10 cellular contexts compared by ENCODE assay signal in the genomic region with DNA sequence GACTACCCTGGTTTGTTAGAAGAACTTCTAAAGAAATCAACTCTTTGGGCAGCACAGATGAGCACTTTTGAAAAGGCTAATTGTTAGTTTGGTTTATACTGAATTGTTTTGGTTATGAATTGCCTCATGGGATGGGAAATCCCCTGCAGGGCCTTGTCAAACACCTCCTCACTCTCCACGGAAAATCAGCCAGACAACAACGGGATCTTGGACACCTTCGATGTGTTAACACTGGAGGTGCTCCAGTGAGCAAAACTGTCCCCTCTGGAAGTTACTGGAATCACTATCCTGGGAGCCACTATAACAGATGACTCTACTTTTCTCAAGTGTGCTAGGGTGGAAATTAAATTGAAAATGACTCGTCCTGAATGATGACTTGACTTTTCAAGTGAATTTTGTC. TPM values are rescaled to one million over a fixed set of nuclear protein-coding genes. Genes with fewer than 3 reads are reported as not detected.
DNase-seq lines count a peak whose midpoint lies in the region; ATAC-seq and TF ChIP-seq lines count a peak whose summit lies in the region.
"Had no signal": no experiment of that assay in that cellular context is flagged by ENCODE, and none has a peak within 500 bp of the region (broad histone marks: within the 10 kb centered on the region; RNA-seq: fewer than 3 reads in every experiment).

No MANE protein-coding gene starts in this region.

- ATAC-seq in GM19025 (IDR thresholded peaks at IDR 0.05; ENCODE audit: low read depth, unreplicated experiment) (peak; percentile 47), SK-N-SH treated with all-trans-retinoic acid at 6 μM for 48 hours (peak; percentile 39), left cardiac atrium (peak; percentile 94 to 96), HG02973 (IDR thresholded peaks at IDR 0.05; ENCODE audit: unreplicated experiment) (no peak), HG03280 (IDR thresholded peaks at IDR 0.05; ENCODE audit: unreplicated experiment) (no peak), HG03097 (IDR thresholded peaks at IDR 0.05; ENCODE audit: low FRiP score, unreplicated experiment) (no peak)

- in situ Hi-C loops in ACHN (cut with HindIII; ENCODE audit: low pct_ligation_motif_present, low pct_unique_long_range_greater_than_20kb, low sequenced_read_pairs), result no loop called here

- DNase-seq in ACHN, result peak; percentile 38
- DNase-seq in left cardiac atrium, result no peak
- no peak for DNase-seq in iPS-NIHi7 (ENCODE audit: extremely low spot score)
- DNase-seq: activated gamma-delta T cell treated with Interleukin-2 at 50 U/mL for 16 hours, Karpas-422 had no signal

- intact Hi-C loops in left cardiac atrium (cut with DNase I), result no loop called here

TF ChIP-seq in SK-N-SH treated with all-trans-retinoic acid at 6 μM for 48 hours, 23 proteins besides CTCF, POLR2A, EP300 and RAD21:
- TF ChIP-seq, protein P1, sequence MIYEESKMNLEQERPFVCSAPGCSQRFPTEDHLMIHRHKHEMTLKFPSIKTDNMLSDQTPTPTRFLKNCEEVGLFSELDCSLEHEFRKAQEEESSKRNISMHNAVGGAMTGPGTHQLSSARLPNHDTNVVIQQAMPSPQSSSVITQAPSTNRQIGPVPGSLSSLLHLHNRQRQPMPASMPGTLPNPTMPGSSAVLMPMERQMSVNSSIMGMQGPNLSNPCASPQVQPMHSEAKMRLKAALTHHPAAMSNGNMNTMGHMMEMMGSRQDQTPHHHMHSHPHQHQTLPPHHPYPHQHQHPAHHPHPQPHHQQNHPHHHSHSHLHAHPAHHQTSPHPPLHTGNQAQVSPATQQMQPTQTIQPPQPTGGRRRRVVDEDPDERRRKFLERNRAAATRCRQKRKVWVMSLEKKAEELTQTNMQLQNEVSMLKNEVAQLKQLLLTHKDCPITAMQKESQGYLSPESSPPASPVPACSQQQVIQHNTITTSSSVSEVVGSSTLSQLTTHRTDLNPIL (CRISPR knock-in tag; IDR thresholded peaks at IDR 0.05; ENCODE audit: low read depth), result no peak
- no peak for TF ChIP-seq SNAI2 (CRISPR knock-in tag; IDR thresholded peaks at IDR 0.05)
- no peak for TF ChIP-seq ZFP30 (CRISPR knock-in tag; IDR thresholded peaks at IDR 0.05)
- TF ChIP-seq, protein P2, sequence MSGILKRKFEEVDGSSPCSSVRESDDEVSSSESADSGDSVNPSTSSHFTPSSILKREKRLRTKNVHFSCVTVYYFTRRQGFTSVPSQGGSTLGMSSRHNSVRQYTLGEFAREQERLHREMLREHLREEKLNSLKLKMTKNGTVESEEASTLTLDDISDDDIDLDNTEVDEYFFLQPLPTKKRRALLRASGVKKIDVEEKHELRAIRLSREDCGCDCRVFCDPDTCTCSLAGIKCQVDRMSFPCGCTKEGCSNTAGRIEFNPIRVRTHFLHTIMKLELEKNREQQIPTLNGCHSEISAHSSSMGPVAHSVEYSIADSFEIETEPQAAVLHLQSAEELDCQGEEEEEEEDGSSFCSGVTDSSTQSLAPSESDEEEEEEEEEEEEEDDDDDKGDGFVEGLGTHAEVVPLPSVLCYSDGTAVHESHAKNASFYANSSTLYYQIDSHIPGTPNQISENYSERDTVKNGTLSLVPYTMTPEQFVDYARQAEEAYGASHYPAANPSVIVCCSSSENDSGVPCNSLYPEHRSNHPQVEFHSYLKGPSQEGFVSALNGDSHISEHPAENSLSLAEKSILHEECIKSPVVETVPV (CRISPR knock-in tag; IDR thresholded peaks at IDR 0.05), result no peak
- TF ChIP-seq ARNTL (CRISPR knock-in tag; IDR thresholded peaks at IDR 0.05; ENCODE audit: borderline replicate concordance, low read depth), result no peak
- TF ChIP-seq ZC3H10 (CRISPR knock-in tag; IDR thresholded peaks at IDR 0.05), result no peak; the same call in 1 of the 2 replicates
- no peak for TF ChIP-seq PPARA (CRISPR knock-in tag; IDR thresholded peaks at IDR 0.05; ENCODE audit: borderline replicate concordance)
- TF ChIP-seq ZNF70 (CRISPR knock-in tag; IDR thresholded peaks at IDR 0.05), result no peak
- TF ChIP-seq GLIS3 (CRISPR knock-in tag; IDR thresholded peaks at IDR 0.05), result no peak
- TF ChIP-seq, protein P3, sequence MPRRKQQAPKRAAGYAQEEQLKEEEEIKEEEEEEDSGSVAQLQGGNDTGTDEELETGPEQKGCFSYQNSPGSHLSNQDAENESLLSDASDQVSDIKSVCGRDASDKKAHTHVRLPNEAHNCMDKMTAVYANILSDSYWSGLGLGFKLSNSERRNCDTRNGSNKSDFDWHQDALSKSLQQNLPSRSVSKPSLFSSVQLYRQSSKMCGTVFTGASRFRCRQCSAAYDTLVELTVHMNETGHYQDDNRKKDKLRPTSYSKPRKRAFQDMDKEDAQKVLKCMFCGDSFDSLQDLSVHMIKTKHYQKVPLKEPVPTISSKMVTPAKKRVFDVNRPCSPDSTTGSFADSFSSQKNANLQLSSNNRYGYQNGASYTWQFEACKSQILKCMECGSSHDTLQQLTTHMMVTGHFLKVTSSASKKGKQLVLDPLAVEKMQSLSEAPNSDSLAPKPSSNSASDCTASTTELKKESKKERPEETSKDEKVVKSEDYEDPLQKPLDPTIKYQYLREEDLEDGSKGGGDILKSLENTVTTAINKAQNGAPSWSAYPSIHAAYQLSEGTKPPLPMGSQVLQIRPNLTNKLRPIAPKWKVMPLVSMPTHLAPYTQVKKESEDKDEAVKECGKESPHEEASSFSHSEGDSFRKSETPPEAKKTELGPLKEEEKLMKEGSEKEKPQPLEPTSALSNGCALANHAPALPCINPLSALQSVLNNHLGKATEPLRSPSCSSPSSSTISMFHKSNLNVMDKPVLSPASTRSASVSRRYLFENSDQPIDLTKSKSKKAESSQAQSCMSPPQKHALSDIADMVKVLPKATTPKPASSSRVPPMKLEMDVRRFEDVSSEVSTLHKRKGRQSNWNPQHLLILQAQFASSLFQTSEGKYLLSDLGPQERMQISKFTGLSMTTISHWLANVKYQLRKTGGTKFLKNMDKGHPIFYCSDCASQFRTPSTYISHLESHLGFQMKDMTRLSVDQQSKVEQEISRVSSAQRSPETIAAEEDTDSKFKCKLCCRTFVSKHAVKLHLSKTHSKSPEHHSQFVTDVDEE (CRISPR knock-in tag; IDR thresholded peaks at IDR 0.05), result no peak
- TF ChIP-seq ZNF8 (CRISPR knock-in tag; IDR thresholded peaks at IDR 0.05), result no peak
- no peak for TF ChIP-seq ZNF565 (CRISPR knock-in tag; conservative IDR thresholded peaks at IDR 0.05; ENCODE audit: low read depth)
- no peak for TF ChIP-seq TCF4 (CRISPR knock-in tag; IDR thresholded peaks at IDR 0.05; ENCODE audit: borderline replicate concordance)
- no peak for TF ChIP-seq RARB (CRISPR knock-in tag; IDR thresholded peaks at IDR 0.05)
- no peak for TF ChIP-seq ISL1 (CRISPR knock-in tag; IDR thresholded peaks at IDR 0.05)
- TF ChIP-seq ZFP3 (CRISPR knock-in tag; IDR thresholded peaks at IDR 0.05), result no peak
- TF ChIP-seq, protein P4, sequence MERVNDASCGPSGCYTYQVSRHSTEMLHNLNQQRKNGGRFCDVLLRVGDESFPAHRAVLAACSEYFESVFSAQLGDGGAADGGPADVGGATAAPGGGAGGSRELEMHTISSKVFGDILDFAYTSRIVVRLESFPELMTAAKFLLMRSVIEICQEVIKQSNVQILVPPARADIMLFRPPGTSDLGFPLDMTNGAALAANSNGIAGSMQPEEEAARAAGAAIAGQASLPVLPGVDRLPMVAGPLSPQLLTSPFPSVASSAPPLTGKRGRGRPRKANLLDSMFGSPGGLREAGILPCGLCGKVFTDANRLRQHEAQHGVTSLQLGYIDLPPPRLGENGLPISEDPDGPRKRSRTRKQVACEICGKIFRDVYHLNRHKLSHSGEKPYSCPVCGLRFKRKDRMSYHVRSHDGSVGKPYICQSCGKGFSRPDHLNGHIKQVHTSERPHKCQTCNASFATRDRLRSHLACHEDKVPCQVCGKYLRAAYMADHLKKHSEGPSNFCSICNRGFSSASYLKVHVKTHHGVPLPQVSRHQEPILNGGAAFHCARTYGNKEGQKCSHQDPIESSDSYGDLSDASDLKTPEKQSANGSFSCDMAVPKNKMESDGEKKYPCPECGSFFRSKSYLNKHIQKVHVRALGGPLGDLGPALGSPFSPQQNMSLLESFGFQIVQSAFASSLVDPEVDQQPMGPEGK (CRISPR knock-in tag; IDR thresholded peaks at IDR 0.05; ENCODE audit: borderline replicate concordance), result no peak
- TF ChIP-seq, protein P5, sequence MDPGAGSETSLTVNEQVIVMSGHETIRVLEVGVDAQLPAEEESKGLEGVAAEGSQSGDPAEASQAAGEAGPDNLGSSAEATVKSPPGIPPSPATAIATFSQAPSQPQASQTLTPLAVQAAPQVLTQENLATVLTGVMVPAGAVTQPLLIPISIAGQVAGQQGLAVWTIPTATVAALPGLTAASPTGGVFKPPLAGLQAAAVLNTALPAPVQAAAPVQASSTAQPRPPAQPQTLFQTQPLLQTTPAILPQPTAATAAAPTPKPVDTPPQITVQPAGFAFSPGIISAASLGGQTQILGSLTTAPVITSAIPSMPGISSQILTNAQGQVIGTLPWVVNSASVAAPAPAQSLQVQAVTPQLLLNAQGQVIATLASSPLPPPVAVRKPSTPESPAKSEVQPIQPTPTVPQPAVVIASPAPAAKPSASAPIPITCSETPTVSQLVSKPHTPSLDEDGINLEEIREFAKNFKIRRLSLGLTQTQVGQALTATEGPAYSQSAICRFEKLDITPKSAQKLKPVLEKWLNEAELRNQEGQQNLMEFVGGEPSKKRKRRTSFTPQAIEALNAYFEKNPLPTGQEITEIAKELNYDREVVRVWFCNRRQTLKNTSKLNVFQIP (CRISPR knock-in tag; IDR thresholded peaks at IDR 0.05; ENCODE audit: borderline replicate concordance, low read depth), result no peak

RNA-seq across cellular contexts. Expression of a gene that starts 38.7 kb away (rescaled TPM):
- 10 to 100 TPM; 12.9 to 13.9 TPM for total RNA-seq in left cardiac atrium

Comparison
In these comparisons a context has a peak if more than half of its experiments do, and no peak if none do; other contexts are left out.
1. ATAC-seq: peak in GM19025 (single experiment), SK-N-SH treated with all-trans-retinoic acid at 6 μM for 48 hours (single experiment) and left cardiac atrium (2 of 2); none in HG02973 (single experiment), HG03280 (single experiment) and HG03097 (single experiment).